ENCODE assay signal across 17 cellular contexts in the genomic region with DNA sequence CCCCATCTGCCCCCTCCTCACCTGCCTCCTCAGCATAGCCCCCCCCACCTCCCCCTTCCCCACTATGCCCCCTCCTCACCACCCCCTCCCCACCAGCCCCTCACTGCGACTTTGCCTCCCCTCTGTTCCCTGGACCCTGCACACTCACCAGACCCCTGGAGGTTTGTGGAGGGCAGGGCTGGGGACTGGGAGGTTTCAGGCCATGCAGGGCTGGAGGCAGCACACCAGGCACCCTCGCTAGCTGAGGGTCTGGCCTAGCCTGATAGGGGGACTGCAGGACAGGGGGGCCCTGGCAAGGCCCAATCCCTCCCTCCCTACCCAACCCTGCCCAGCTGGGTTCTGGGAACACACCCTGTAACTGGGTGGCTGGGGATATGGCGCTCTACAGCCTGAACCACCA. TPM values are rescaled to one million over a fixed set of nuclear protein-coding genes. Genes with fewer than 3 reads are reported as not detected.
"Had no signal": no experiment of that assay in that cellular context is flagged by ENCODE, and none has a peak within 500 bp of the region (broad histone marks: within the 10 kb centered on the region; RNA-seq: fewer than 3 reads in every experiment).

No MANE protein-coding gene starts in this region.

- FAIRE-seq: endometrium, frontal cortex, kidney had no signal

- H3K4me2 ChIP-seq: smooth muscle cell had no signal

- H3K27ac ChIP-seq: colonic mucosa, parathyroid adenoma, stomach, thyroid gland, vagina had no signal

- H3K27me3 ChIP-seq: colonic mucosa, thyroid gland, vagina had no signal

- H3K36me3 Mint-ChIP-seq: naive B cell; natural killer cell treated with Interleukin-12 subunit alpha and Interleukin-12 subunit beta and Interleukin-15 and Interleukin-18, amount 100 ng/mL, for 72 hours had no signal

- H3K4me3 ChIP-seq: colonic mucosa, mucosa of descending colon, smooth muscle cell, stomach, thyroid gland, vagina had no signal

- H3K4me3 Mint-ChIP-seq: dendritic cell treated with granulocyte-macrophage colony-stimulating factor and Interleukin-4, amounts not matched to agents 40 ng/mL and 50 ng/mL, for 4 days; mesothelial cell of epicardium; naive B cell; natural killer cell treated with Interleukin-12 subunit alpha and Interleukin-12 subunit beta and Interleukin-15 and Interleukin-18, amount 100 ng/mL, for 72 hours; neural crest cell; stimulated activated effector memory CD8-positive, alpha-beta T cell treated with anti-CD3 and anti-CD28 coated beads, Interleukin-12 subunit alpha, Interleukin-12 subunit beta, amount 100 ng/mL, for 72 hours had no signal

- H3K9ac ChIP-seq: parathyroid adenoma had no signal

- H3K79me2 ChIP-seq: parathyroid adenoma had no signal

- H2AFZ ChIP-seq: parathyroid adenoma had no signal

- H3K36me3 ChIP-seq: colonic mucosa, thyroid gland, vagina had no signal

- H3K9me3 ChIP-seq: colonic mucosa, mucosa of descending colon, stomach, thyroid gland, vagina had no signal

- H3K4me1 Mint-ChIP-seq: mesothelial cell of epicardium; neural crest cell; stimulated activated effector memory CD8-positive, alpha-beta T cell treated with anti-CD3 and anti-CD28 coated beads, Interleukin-12 subunit alpha, Interleukin-12 subunit beta, amount 100 ng/mL, for 72 hours had no signal

- H3K27me3 Mint-ChIP-seq: natural killer cell treated with Interleukin-12 subunit alpha and Interleukin-12 subunit beta and Interleukin-15 and Interleukin-18, amount 100 ng/mL, for 72 hours; progenitor cell of endocrine pancreas had no signal

- H3K4me1 ChIP-seq: parathyroid adenoma had no signal

- H3K9me3 Mint-ChIP-seq: dendritic cell treated with granulocyte-macrophage colony-stimulating factor and Interleukin-4, amounts not matched to agents 40 ng/mL and 50 ng/mL, for 4 days; mesothelial cell of epicardium; naive B cell; natural killer cell treated with Interleukin-12 subunit alpha and Interleukin-12 subunit beta and Interleukin-15 and Interleukin-18, amount 100 ng/mL, for 72 hours; neural crest cell; stimulated activated effector memory CD8-positive, alpha-beta T cell treated with anti-CD3 and anti-CD28 coated beads, Interleukin-12 subunit alpha, Interleukin-12 subunit beta, amount 100 ng/mL, for 72 hours had no signal

- H3K27ac Mint-ChIP-seq: dendritic cell treated with granulocyte-macrophage colony-stimulating factor and Interleukin-4, amounts not matched to agents 40 ng/mL and 50 ng/mL, for 4 days; mesothelial cell of epicardium; natural killer cell treated with Interleukin-12 subunit alpha and Interleukin-12 subunit beta and Interleukin-15 and Interleukin-18, amount 100 ng/mL, for 72 hours; progenitor cell of endocrine pancreas; stimulated activated effector memory CD8-positive, alpha-beta T cell treated with anti-CD3 and anti-CD28 coated beads, Interleukin-12 subunit alpha, Interleukin-12 subunit beta, amount 100 ng/mL, for 72 hours had no signal

RNA-seq across cellular contexts. Expression of gene FGFR3, which starts 43.7 kb away (rescaled TPM):
- total RNA-seq: natural killer cell treated with Interleukin-12 subunit alpha and Interleukin-12 subunit beta and Interleukin-15 and Interleukin-18, amount 100 ng/mL, for 72 hours had no signal
